Comparison of ENCODE assay signal across 8 cellular contexts in genomic region chr9:20684865-20685696, GRCh38. TPM values are rescaled to one million over a fixed set of nuclear protein-coding genes. Genes with fewer than 3 reads are reported as not detected.
DNase-seq lines count a peak whose midpoint lies in the region; ATAC-seq and TF ChIP-seq lines count a peak whose summit lies in the region.

No MANE protein-coding gene starts in this region.

- ATAC-seq in HG02884 (IDR thresholded peaks at IDR 0.05; ENCODE audit: unreplicated experiment): no peak

- TF ChIP-seq CTCF in Loucy (conservative IDR thresholded peaks at IDR 0.05; ENCODE audit: low read length): no peak

- H3K4me1 ChIP-seq in Loucy (ENCODE audit: insufficient read depth, low read length, poor library complexity, severe bottlenecking) (peaks cover 49% of the 10 kb centered on the region), mesenchymal stem cell (ENCODE audit: control insufficient read depth, insufficient read depth, low read depth, low read length) (peaks cover 4% of the 10 kb centered on the region)

- no peak overlapping the region for H3K4ac ChIP-seq in mesenchymal stem cell (ENCODE audit: low read depth in 1 of 2, low read length in 2 of 2)

- H3K23ac ChIP-seq in mesenchymal stem cell (ENCODE audit: low read length in 2 of 2): no peak overlapping the region

- WGBS in mesenchymal stem cell: 24% methylated on average over 8 of the region's 11 CpGs

- no peak overlapping the region for H2AK5ac ChIP-seq in mesenchymal stem cell (ENCODE audit: low read length, severe bottlenecking)

- no peaks in the 10 kb centered on the region for H3K9me3 ChIP-seq in Loucy (ENCODE audit: insufficient read depth, low read depth, low read length)
- no peaks in the 10 kb centered on the region for H3K9me3 ChIP-seq in mesenchymal stem cell (ENCODE audit: control insufficient read depth, low read length)

- peaks cover 4% of the 10 kb centered on the region for H3K79me1 ChIP-seq in mesenchymal stem cell (replicated peaks; ENCODE audit: low read length, poor library complexity, severe bottlenecking)

- peak overlapping the region; percentile 85 for H3K27ac ChIP-seq in caudate nucleus (ENCODE audit: low read depth, low read length)
- H3K27ac ChIP-seq in mesenchymal stem cell (ENCODE audit: low read length, poor library complexity, severe bottlenecking): peak overlapping the region; percentile 95

- no peak overlapping the region for H3K14ac ChIP-seq in mesenchymal stem cell (ENCODE audit: low read length in 2 of 2)

- H3K27me3 ChIP-seq in Loucy (ENCODE audit: insufficient read depth, low read length, poor library complexity, severe bottlenecking): no peaks in the 10 kb centered on the region
- no peaks in the 10 kb centered on the region for H3K27me3 ChIP-seq in mesenchymal stem cell (ENCODE audit: control insufficient read depth in 1 of 2, insufficient read depth in 1 of 2, low read length in 2 of 2)

- H4K8ac ChIP-seq in mesenchymal stem cell (ENCODE audit: low read length): no peak overlapping the region

- H4K20me1 ChIP-seq in Loucy (ENCODE audit: insufficient read depth, low read length, poor library complexity, severe bottlenecking): no peaks in the 10 kb centered on the region

- DNase-seq in DMS 273 (lab: John Stamatoyannopoulos, UW; ENCODE audit: unreplicated experiment) (peak; percentile 24), DMS 273 treated with DMSO at 0.1 percent for 48 hours (lab: John Stamatoyannopoulos, UW) (no peak), caudate nucleus (lab: John Stamatoyannopoulos, UW) (no peak), mesenchymal stem cell (peak; percentile 76), hippocampal formation (lab: John Stamatoyannopoulos, UW) (no peak)
- DNase-seq in stimulated activated CD8-positive, alpha-beta memory T cell treated with anti-CD3 and anti-CD28 coated beads, Interleukin-4, amount 100 ng/mL, for 48 hours: no peak

- no peaks in the 10 kb centered on the region for H3F3A ChIP-seq in Loucy (ENCODE audit: low read depth)

- H2BK5ac ChIP-seq in mesenchymal stem cell (ENCODE audit: low read depth, low read length, poor library complexity, severe bottlenecking): no peak overlapping the region

- no peak overlapping the region for H2BK15ac ChIP-seq in mesenchymal stem cell (ENCODE audit: low read depth, poor library complexity, severe bottlenecking)

- H3K9ac ChIP-seq in Loucy (ENCODE audit: low read depth, low read length, poor library complexity, severe bottlenecking) (peak overlapping the region; percentile 79), mesenchymal stem cell (ENCODE audit: low read length) (peak overlapping the region; percentile 95)

- no peak overlapping the region for H2BK120ac ChIP-seq in mesenchymal stem cell (ENCODE audit: low read depth, low read length)

- H4K91ac ChIP-seq in mesenchymal stem cell (ENCODE audit: low read length): no peak overlapping the region

- H2AFZ ChIP-seq in Loucy (ENCODE audit: low read length) (peak overlapping the region; percentile 62), mesenchymal stem cell (ENCODE audit: low read depth, low read length) (no peak overlapping the region)

- H3K36me3 ChIP-seq in Loucy (ENCODE audit: insufficient read depth, low read length) (no peaks in the 10 kb centered on the region), mesenchymal stem cell (ENCODE audit: control insufficient read depth in 1 of 2, insufficient read depth in 2 of 2, low read depth in 1 of 2, low read length in 2 of 2) (no peaks in the 10 kb centered on the region)

- peak overlapping the region in 1 of 2 experiments; percentile 28 for H3K18ac ChIP-seq in mesenchymal stem cell (ENCODE audit: low read depth in 1 of 2, low read length in 2 of 2)

- H3K79me2 ChIP-seq in Loucy (ENCODE audit: insufficient read depth, low read length): peaks cover 47% of the 10 kb centered on the region

- H3K9me2 ChIP-seq in Loucy (replicated peaks; ENCODE audit: low read depth, low read length): no peaks in the 10 kb centered on the region

- H2BK12ac ChIP-seq in mesenchymal stem cell (ENCODE audit: low read length in 2 of 2): no peak overlapping the region

- H3K4me3 ChIP-seq in Loucy (ENCODE audit: low read length, poor library complexity, severe bottlenecking) (peak overlapping the region; percentile 77), mesenchymal stem cell (ENCODE audit: insufficient read depth in 1 of 2, low read depth in 1 of 2, low read length in 2 of 2) (peak overlapping the region; percentile 86 to 98)

- peak overlapping the region; percentile 81 for H3K4me2 ChIP-seq in Loucy (ENCODE audit: low read depth, low read length, poor library complexity, severe bottlenecking)
- peak overlapping the region; percentile 75 for H3K4me2 ChIP-seq in mesenchymal stem cell (ENCODE audit: low read length, poor library complexity, severe bottlenecking)

RNA-seq across cellular contexts. Expression of gene FOCAD, which starts 1.0 kb away (rescaled TPM):
- 16.0 TPM for polyA plus RNA-seq in mesenchymal stem cell (2013, experiment 1 of 2)
- 16.2 TPM for polyA plus RNA-seq in mesenchymal stem cell (2013, experiment 2 of 2)

Comparison
In these comparisons a context has a peak if more than half of its experiments do, and no peak if none do; other contexts are left out.
1. DNase-seq: peak in DMS 273 (single experiment) and mesenchymal stem cell (single experiment); none in DMS 273 treated with DMSO at 0.1 percent for 48 hours (single experiment), caudate nucleus (0 of 61), stimulated activated CD8-positive, alpha-beta memory T cell treated with anti-CD3 and anti-CD28 coated beads, Interleukin-4, amount 100 ng/mL, for 48 hours (single experiment) and hippocampal formation (0 of 2).